8 cellular contexts compared by ENCODE assay signal in the genomic region with DNA sequence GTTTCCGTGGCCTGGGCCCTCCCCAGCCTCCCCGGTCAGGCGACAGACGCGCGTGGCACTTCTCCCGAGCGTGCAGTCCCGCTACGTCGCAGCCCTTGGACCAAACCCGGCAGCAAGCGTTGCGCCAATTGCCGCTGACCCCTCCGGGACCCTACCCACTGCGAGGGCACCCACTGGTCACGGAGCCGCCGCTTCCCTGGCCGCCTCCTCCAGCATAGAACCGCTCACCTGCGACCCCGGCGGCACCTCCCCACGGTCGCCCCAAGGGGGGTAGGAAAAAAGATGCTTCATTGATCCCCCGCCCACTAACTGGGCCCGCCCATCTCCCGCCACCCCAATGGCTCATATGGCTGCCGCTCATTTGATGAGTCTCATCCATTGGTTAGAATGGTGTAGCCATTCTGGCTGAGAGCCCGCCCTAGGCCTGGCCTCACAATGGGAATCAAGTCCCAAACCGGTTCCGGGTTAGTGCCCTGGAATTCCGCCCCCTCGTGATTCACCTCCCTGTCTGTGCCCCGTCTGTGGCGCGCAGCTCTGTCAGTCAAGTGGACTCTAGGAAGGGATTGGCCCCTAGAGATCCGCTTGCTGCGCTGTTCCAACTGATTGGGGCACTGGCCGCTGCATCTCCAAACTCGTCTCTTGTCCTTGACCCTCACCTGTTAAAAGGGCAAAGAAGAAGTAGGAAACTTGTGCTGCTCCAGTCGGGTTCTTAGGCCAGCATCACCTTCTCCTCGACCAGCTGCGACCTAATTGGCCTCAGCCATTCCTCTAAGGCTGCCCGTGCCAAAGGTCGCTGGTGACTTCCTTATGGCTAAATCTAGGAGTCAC. TPM values are rescaled to one million over a fixed set of nuclear protein-coding genes. Genes with fewer than 3 reads are reported as not detected.
DNase-seq lines count a peak whose midpoint lies in the region; ATAC-seq and TF ChIP-seq lines count a peak whose summit lies in the region.

Gene MSANTD4, minus strand, starts transcription at position 274 of the 828 bp plus-strand sequence. CDS start 11,323 bp downstream, outside the sequence.

- H3K4me1 ChIP-seq in lung (ENCODE audit: control insufficient read depth in 2 of 2, insufficient read depth in 2 of 2, low read length in 2 of 2) = peaks cover 0 to 11% of the 10 kb centered on the region in 2 donors

- H3K27ac ChIP-seq in CD4-positive, alpha-beta T cell (ENCODE audit: low read depth, low read length) = peak within 1 kb of the TSS; percentile 3
- H3K27ac ChIP-seq in lung (ENCODE audit: low read depth in 1 of 2, low read length in 1 of 2) = peak within 1 kb of the TSS; percentile 71 to 90

- peak; percentile 91 to 97 (median 94) for DNase-seq in CD4-positive, alpha-beta T cell
- DNase-seq in HPDE6-E6E7 (ENCODE audit: extremely low spot score) = peak; percentile 98
- DNase-seq in NK-92 treated with Interleukin-12 subunit alpha and Interleukin-12 subunit beta, amount 100 ng/mL, for 24 hours (lab: John Stamatoyannopoulos, UW) = peak; percentile 97
- DNase-seq in activated CD8-positive, alpha-beta memory T cell treated with anti-CD3 and anti-CD28 coated beads for 24 hours = peak; percentile 100
- DNase-seq in effector CD8-positive, alpha-beta T cell (lab: John Stamatoyannopoulos, UW) = peak; percentile 97
- peak; percentile 100 for DNase-seq in lung (ENCODE audit: low spot score)
- peak; percentile 93 to 96 (median 94) for DNase-seq in stimulated activated CD4-positive, alpha-beta T cell treated with anti-CD3 and anti-CD28 coated beads, TNF-alpha, amount 100 ng/mL, for 4 hours (ENCODE audit: low read depth in 3 of 3)

- peak within 1 kb of the TSS; percentile 94 for H3K4me3 Mint-ChIP-seq in CD4-positive, alpha-beta T cell

- H3K27me3 Mint-ChIP-seq in CD4-positive, alpha-beta T cell = peaks cover 12% of the 10 kb centered on the region

- no peaks in the 10 kb centered on the region for H3K27me3 ChIP-seq in CD4-positive, alpha-beta T cell (ENCODE audit: control insufficient read depth, insufficient read depth, low read length)
- no peaks in the 10 kb centered on the region for H3K27me3 ChIP-seq in lung (ENCODE audit: control insufficient read depth, insufficient read depth)

- TF ChIP-seq CTCF in CD4-positive, alpha-beta T cell (IDR thresholded peaks at IDR 0.05) = no peak
- no peak for TF ChIP-seq CTCF in lung (IDR thresholded peaks at IDR 0.05; ENCODE audit: control extremely low read depth, extremely low read depth)

- WGBS in lung, 2 donors = 1% methylated on average over 44 to 48 of the region's 48 CpGs

- POLR2A ChIA-PET in CD4-positive, alpha-beta T cell (lab: Charles Lee) = interaction anchor here (1.6 kb wide), 1 partner anchor 55 kb away, joined by 5 read pairs; the partner anchor contains the start of genes AASDHPPT and KBTBD3

- H3K27ac Mint-ChIP-seq in CD4-positive, alpha-beta T cell = peak within 1 kb of the TSS; percentile 71

- intact Hi-C loops in CD4-positive, alpha-beta T cell (cut with DNase I, micrococcal nuclease) = loop anchor here (1.0 to 2.0 kb wide), 2 partner anchors 53 to 55 kb away; partner anchors contain the start of genes AASDHPPT (in 1 of the 2) and KBTBD3 (in 1 of the 2)

- peak; percentile 96 for ATAC-seq in CD4-positive, alpha-beta T cell (ENCODE audit: poor library complexity)
- peak; percentile 94 for ATAC-seq in GM19463 (IDR thresholded peaks at IDR 0.05; ENCODE audit: unreplicated experiment)
- ATAC-seq in lung (ENCODE audit: insufficient read depth, low FRiP score) = peak; percentile 99

- peaks cover 49% of the 10 kb centered on the region for H3K4me1 Mint-ChIP-seq in CD4-positive, alpha-beta T cell (ENCODE audit: low read depth)

- H3K4me3 ChIP-seq in lung = peak within 1 kb of the TSS; percentile 96

- no peaks in the 10 kb centered on the region for H3K9me3 ChIP-seq in CD4-positive, alpha-beta T cell (ENCODE audit: control insufficient read depth, low read length)
- no peaks in the 10 kb centered on the region for H3K9me3 ChIP-seq in lung (ENCODE audit: control insufficient read depth in 2 of 2, insufficient read depth in 1 of 2, low read length in 1 of 2)

- H3K9me3 Mint-ChIP-seq in CD4-positive, alpha-beta T cell = peaks cover 2% of the 10 kb centered on the region

- peaks cover 18% of the 10 kb centered on the region for H3K36me3 Mint-ChIP-seq in CD4-positive, alpha-beta T cell (ENCODE audit: low read depth)

- no peaks in the 10 kb centered on the region for H3K36me3 ChIP-seq in lung (ENCODE audit: control insufficient read depth in 2 of 2, insufficient read depth in 2 of 2, low read length in 2 of 2)

- CTCF ChIA-PET in CD4-positive, alpha-beta T cell (lab: Charles Lee) = no interaction called here

RNA-seq across cellular contexts. Expression of gene MSANTD4, which starts in this region (rescaled TPM):
- total RNA-seq in CD4-positive, alpha-beta T cell = 1 to 10 TPM; 4.3 to 6.2 TPM
- total RNA-seq in lung = 10 to 100 TPM; 16.3 to 27.6 TPM
- 1 to 10 TPM; 4.9 to 8.4 TPM for polyA plus RNA-seq in lung

Comparison
In these comparisons a context has a peak if more than half of its experiments do, and no peak if none do; other contexts are left out.
1. Peak in every context shown above with its lines: DNase-seq, ATAC-seq, H3K4me3 ChIP-seq and H3K27ac ChIP-seq.